1 cellular context compared by ENCODE assay signal in the genomic region with DNA sequence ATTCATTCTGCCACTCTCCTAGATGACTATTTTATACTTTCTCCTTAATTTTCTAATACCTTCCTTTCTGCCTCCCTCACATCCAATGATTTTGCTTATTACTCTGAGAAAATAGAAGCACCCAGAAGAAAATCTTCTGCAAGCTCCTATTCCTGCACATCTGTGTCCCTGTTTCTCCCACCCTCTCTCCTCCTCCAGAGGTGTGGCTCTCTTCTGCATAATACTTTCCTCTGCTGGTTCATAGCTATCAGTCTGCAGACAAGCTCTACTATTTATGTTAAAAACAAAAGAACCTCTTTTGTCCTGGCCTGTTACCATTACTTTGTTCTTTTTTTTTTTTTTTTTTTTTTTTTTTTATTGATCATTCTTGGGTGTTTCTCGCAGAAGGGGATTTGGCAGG.
TF ChIP-seq lines count a peak whose summit lies in the region.

No MANE protein-coding gene starts in this region.

TF ChIP-seq in A549, 52 proteins besides CTCF, POLR2A, EP300 and RAD21:
- TF ChIP-seq FOSB (CRISPR knock-in tag; IDR thresholded peaks at IDR 0.05) (no peak), SMC3 (IDR thresholded peaks at IDR 0.05) (no peak), TFCP2L1 (CRISPR knock-in tag; IDR thresholded peaks at IDR 0.05) (no peak), NPAS2 (CRISPR knock-in tag; IDR thresholded peaks at IDR 0.05; ENCODE audit: borderline replicate concordance) (no peak), HOXB13 (CRISPR knock-in tag; IDR thresholded peaks at IDR 0.05; ENCODE audit: low read depth) (no peak), MAZ (IDR thresholded peaks at IDR 0.05; ENCODE audit: borderline replicate concordance, low read depth, low read length) (no peak), CHD2 (IDR thresholded peaks at IDR 0.05; ENCODE audit: low read length, partially characterized antibody) (no peak)
